In the genomic region with DNA sequence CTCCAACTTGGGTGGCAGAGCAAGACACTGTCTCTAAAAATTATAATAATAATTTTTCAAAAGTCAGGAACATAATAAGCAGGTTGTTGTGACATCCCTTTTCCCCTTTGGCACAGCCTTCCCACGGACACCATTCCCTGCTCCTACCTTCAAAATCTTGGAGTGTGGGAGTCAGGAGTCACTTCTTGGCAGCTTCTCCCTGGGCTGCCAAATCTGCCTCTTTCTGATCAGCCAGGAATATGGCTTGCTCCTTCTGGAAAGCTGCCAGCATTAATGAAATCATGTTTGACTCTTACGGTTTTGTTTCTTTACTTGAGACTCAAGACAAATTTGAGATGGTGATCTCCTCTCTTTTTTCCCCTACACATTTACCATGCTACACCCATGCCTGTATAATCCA, we compare ENCODE assay signal across 16 cellular contexts.
A peak's percentile ranks its signal among the peaks of the same experiment; 100 is the strongest.
DNase-seq lines count a peak whose midpoint lies in the region; ATAC-seq and TF ChIP-seq lines count a peak whose summit lies in the region.
"Had no signal": no experiment of that assay in that cellular context is flagged by ENCODE, and none has a peak within 500 bp of the region (broad histone marks: within the 10 kb centered on the region; RNA-seq: fewer than 3 reads in every experiment).

No MANE protein-coding gene starts in this region.

- dilution Hi-C loops in mammary epithelial cell (cut with HindIII; ENCODE audit: low sequenced_read_pairs), result no loop called here

- intact Hi-C loops in mammary epithelial cell (cut with micrococcal nuclease), result no loop called here
- intact Hi-C loops in Right ventricle myocardium inferior (cut with DNase I), result no loop called here
- intact Hi-C loops in tibial artery (cut with DNase I; ENCODE audit: low total_unique reads), result no loop called here

- H3K4me3 ChIP-seq in mammary epithelial cell (replicated peaks in 1 of 3; ENCODE audit: insufficient read depth in 1 of 3, low read depth in 2 of 3, low read length in 3 of 3) (no peak overlapping the region), hepatocyte (no peak overlapping the region), tibial artery (no peak overlapping the region)
- H3K4me3 ChIP-seq: lower lobe of right lung, prostate gland, suprapubic skin had no signal

- H3K9ac ChIP-seq in mammary epithelial cell (ENCODE audit: insufficient read depth, low read length), result no peak overlapping the region

- H3K79me2 ChIP-seq in mammary epithelial cell (ENCODE audit: insufficient read depth, low read length) (no peaks in the 10 kb centered on the region), hepatocyte (no peaks in the 10 kb centered on the region)

- H3K9me2 ChIP-seq in hepatocyte (replicated peaks; ENCODE audit: insufficient read depth), result no peaks in the 10 kb centered on the region

- H4K20me1 ChIP-seq in mammary epithelial cell (ENCODE audit: insufficient read depth, low read length) (no peaks in the 10 kb centered on the region), hepatocyte (ENCODE audit: insufficient read depth, poor library complexity, severe bottlenecking) (no peaks in the 10 kb centered on the region)

- no peak for ATAC-seq in HG03159 (IDR thresholded peaks at IDR 0.05; ENCODE audit: unreplicated experiment)
- ATAC-seq in Right ventricle myocardium inferior, result no peak
- ATAC-seq: activated CD8-positive, alpha-beta memory T cell treated with anti-CD3 and anti-CD28 coated beads, Interleukin-2, amount 10 ng/mL, durations not matched to agents 7 days and 5 days; lower lobe of right lung; naive thymus-derived CD8-positive, alpha-beta T cell had no signal

- no peaks in the 10 kb centered on the region for H3K36me3 ChIP-seq in mammary epithelial cell (ENCODE audit: insufficient read depth, low read length)
- no peaks in the 10 kb centered on the region for H3K36me3 ChIP-seq in hepatocyte (replicated peaks; ENCODE audit: insufficient read depth, low read depth)
- no peaks in the 10 kb centered on the region for H3K36me3 ChIP-seq in tibial artery
- H3K36me3 ChIP-seq: BE2C, lower lobe of right lung, prostate gland, suprapubic skin had no signal

- no peak for TF ChIP-seq CTCF in mammary epithelial cell (conservative IDR thresholded peaks at IDR 0.05 in 1 of 2, IDR thresholded peaks at IDR 0.05 in 1 of 2; ENCODE audit: extremely low read depth in 1 of 2, insufficient read depth in 1 of 2, low read depth in 1 of 2, low read length in 2 of 2)
- no peak for TF ChIP-seq CTCF in hepatocyte (IDR thresholded peaks at IDR 0.05; ENCODE audit: poor library complexity)
- no peak for TF ChIP-seq CTCF in tibial artery (IDR thresholded peaks at IDR 0.05)

- in situ Hi-C loops in mammary epithelial cell (cut with MboI; ENCODE audit: low sequenced_read_pairs in 2 of 2), result no loop called here

- H2AFZ ChIP-seq in mammary epithelial cell (ENCODE audit: low read depth, low read length), result no peak overlapping the region
- H2AFZ ChIP-seq in hepatocyte, result no peak overlapping the region

- BruUV-seq in mammary epithelial cell (replicated peaks; lab: Mats Ljungman, UMichigan), result no TSS peak

- H3K9me3 ChIP-seq in mammary epithelial cell (replicated peaks; ENCODE audit: insufficient read depth, low read length) (no peaks in the 10 kb centered on the region), hepatocyte (ENCODE audit: low read depth) (no peaks in the 10 kb centered on the region), tibial artery (no peaks in the 10 kb centered on the region)
- H3K9me3 ChIP-seq: BE2C, lower lobe of right lung, prostate gland, suprapubic skin had no signal

- H3K27me3 ChIP-seq in mammary epithelial cell (ENCODE audit: insufficient read depth, low read length), result no peaks in the 10 kb centered on the region
- H3K27me3 ChIP-seq in hepatocyte, result no peaks in the 10 kb centered on the region
- H3K27me3 ChIP-seq in tibial artery, result peaks cover 0 to under 1% of the 10 kb centered on the region in 2 donors
- H3K27me3 ChIP-seq: BE2C, suprapubic skin had no signal

- 18% methylated on average over 2 of the region's 2 CpGs for WGBS in mammary epithelial cell (ENCODE audit: low coverage, missing lambda C conversion rate)
- 76% methylated on average over 2 of the region's 2 CpGs for WGBS in hepatocyte (ENCODE audit: low lambda C conversion rate, missing lambda C conversion rate)

- CTCF ChIA-PET in mammary epithelial cell (lab: Charles Lee; ENCODE audit: low non-redundant PET), result no interaction called here

- H3K4me1 ChIP-seq in mammary epithelial cell (ENCODE audit: insufficient read depth, low read length) (no peaks in the 10 kb centered on the region), hepatocyte (ENCODE audit: insufficient read depth) (no peaks in the 10 kb centered on the region), tibial artery (no peaks in the 10 kb centered on the region)
- H3K4me1 ChIP-seq: lower lobe of right lung, prostate gland, suprapubic skin had no signal

- DNase-seq in ELR (ENCODE audit: low read depth) (peak; percentile 12), NCI-H2227 treated with DMSO at 0.1 percent for 48 hours (lab: John Stamatoyannopoulos, UW) (peak; percentile 40), mammary epithelial cell (peak; percentile 3), hepatocyte (ENCODE audit: low spot score) (peak; percentile 8), Right ventricle myocardium inferior (ENCODE audit: missing footprints) (no peak), tibial artery (no peak), ureter (ENCODE audit: low spot score) (no peak)
- DNase-seq: activated CD8-positive, alpha-beta memory T cell treated with anti-CD3 and anti-CD28 coated beads, Interleukin-2, amount 10 ng/mL, durations not matched to agents 7 days and 5 days; activated gamma-delta T cell; BE2C; lower lobe of right lung; naive thymus-derived CD8-positive, alpha-beta T cell; NCI-H1694 treated with DMSO at 0.1 percent for 48 hours had no signal

- H3K4me2 ChIP-seq in mammary epithelial cell (ENCODE audit: insufficient read depth, low read depth, low read length) (no peak overlapping the region), hepatocyte (no peak overlapping the region)

- H3K27ac ChIP-seq in mammary epithelial cell (ENCODE audit: insufficient read depth, low read depth, low read length), result no peak overlapping the region
- H3K27ac ChIP-seq in hepatocyte, result no peak overlapping the region
- no peak overlapping the region for H3K27ac ChIP-seq in tibial artery
- H3K27ac ChIP-seq: lower lobe of right lung, prostate gland, suprapubic skin had no signal

Comparison
In these comparisons a context has a peak if more than half of its experiments do, and no peak if none do; other contexts are left out.
1. DNase-seq: peak in ELR (single experiment), NCI-H2227 treated with DMSO at 0.1 percent for 48 hours (single experiment), mammary epithelial cell (single experiment) and hepatocyte (single experiment); none in Right ventricle myocardium inferior (single experiment), tibial artery (0 of 2) and ureter (single experiment).